ENCODE assay signal across 22 cellular contexts in the genomic region with DNA sequence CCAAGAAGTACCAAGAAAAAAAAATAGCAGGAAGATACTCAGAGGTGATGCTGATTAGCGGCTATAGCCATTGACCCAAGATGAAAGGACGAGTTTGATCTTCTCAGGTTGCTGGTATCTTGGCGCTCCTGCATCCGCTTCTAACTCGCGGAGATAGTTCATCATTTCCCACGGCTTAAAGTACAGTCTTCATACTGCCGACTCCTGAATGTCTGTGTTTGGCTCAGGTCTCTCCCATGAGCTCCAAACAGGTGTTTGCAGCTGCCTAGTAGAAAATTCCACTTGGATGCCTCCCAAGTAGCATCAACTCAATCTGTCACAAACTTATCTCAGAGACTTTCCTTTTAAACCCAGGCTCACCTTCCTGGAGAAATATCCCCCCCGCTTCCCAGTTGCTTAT.
"Had no signal": no experiment of that assay in that cellular context is flagged by ENCODE, and none has a peak within 500 bp of the region (broad histone marks: within the 10 kb centered on the region; RNA-seq: fewer than 3 reads in every experiment).

No MANE protein-coding gene starts in this region.

- ATAC-seq: HepG2, Panc1, PC-3, T-cell had no signal

- DNase-seq: IMR-90; Karpas-422; KG1; MG63; NCI-H1092 treated with DMSO at 0.1 percent for 48 hours; NCI-H1417 treated with DMSO at 0.1 percent for 48 hours; NCI-H146; NCI-H2029; NCI-H2081 treated with DMSO at 0.1 percent for 48 hours; NCI-H345; NCI-H446 treated with DMSO at 0.1 percent for 48 hours; NCI-H510A treated with DMSO at 0.1 percent for 48 hours; NCI-H526; NCI-H748 treated with DMSO at 0.1 percent for 48 hours; NK-92 treated with Interleukin-12 subunit alpha and Interleukin-12 subunit beta, amount 100 ng/mL, for 24 hours; PC-3; SHP77; SK-N-SH; SW 1271; T-cell had no signal
